9 cellular contexts compared by ENCODE assay signal in genomic region chr10:100148353-100149211, GRCh38. TPM values are rescaled to one million over a fixed set of nuclear protein-coding genes. Genes with fewer than 3 reads are reported as not detected.
DNase-seq lines count a peak whose midpoint lies in the region; ATAC-seq and TF ChIP-seq lines count a peak whose summit lies in the region.
"Had no signal": no experiment of that assay in that cellular context is flagged by ENCODE, and none has a peak within 500 bp of the region (broad histone marks: within the 10 kb centered on the region; RNA-seq: fewer than 3 reads in every experiment).

No MANE protein-coding gene starts in this region.

- H3K4me3 ChIP-seq in upper lobe of right lung (no peak overlapping the region), tibial artery (no peak overlapping the region)
- H3K4me3 ChIP-seq: skin epidermis had no signal

- H3K4me1 ChIP-seq in upper lobe of right lung (no peaks in the 10 kb centered on the region), tibial artery (no peaks in the 10 kb centered on the region)

- TF ChIP-seq CTCF in upper lobe of right lung (IDR thresholded peaks at IDR 0.05) (no peak), tibial artery (IDR thresholded peaks at IDR 0.05) (no peak)

- peak; percentile 83 for ATAC-seq in GM18868 (IDR thresholded peaks at IDR 0.05; ENCODE audit: unreplicated experiment)
- peak; percentile 44 for ATAC-seq in HG03521 (IDR thresholded peaks at IDR 0.05; ENCODE audit: unreplicated experiment)
- no peak for ATAC-seq in upper lobe of right lung
- no peak for ATAC-seq in GM21515 (IDR thresholded peaks at IDR 0.05; ENCODE audit: unreplicated experiment)

- peak; percentile 34 for DNase-seq in A172 (ENCODE audit: low spot score)
- DNase-seq in activated naive CD4-positive, alpha-beta T cell treated with anti-CD3 and anti-CD28 coated beads, Interleukin-2, amount 50 U/mL, for 16 hours = peak; percentile 71
- DNase-seq in stimulated activated CD4-positive, alpha-beta T cell treated with anti-CD3 and anti-CD28 coated beads, Interleukin-12 subunit alpha, Interleukin-12 subunit beta, amount 100 ng/mL, for 4 hours = peak; percentile 51
- DNase-seq in upper lobe of right lung = no peak
- DNase-seq in tibial artery = no peak

- H3K9me3 ChIP-seq in upper lobe of right lung (no peaks in the 10 kb centered on the region), tibial artery (no peaks in the 10 kb centered on the region)

- H3K27me3 ChIP-seq in upper lobe of right lung = no peaks in the 10 kb centered on the region
- no peaks in the 10 kb centered on the region for H3K27me3 ChIP-seq in tibial artery

- intact Hi-C loops in upper lobe of right lung (cut with DNase I) (no loop called here), tibial artery (cut with DNase I; ENCODE audit: low total_unique reads) (no loop called here)

- peaks cover 41% of the 10 kb centered on the region for H3K36me3 ChIP-seq in upper lobe of right lung
- H3K36me3 ChIP-seq in tibial artery = peaks cover 21 to 42% (median 32%) of the 10 kb centered on the region in 3 donors

- H3K27ac ChIP-seq in upper lobe of right lung (no peak overlapping the region), tibial artery (no peak overlapping the region)

RNA-seq across cellular contexts. Expression of gene ERLIN1, which starts 37.2 kb away (rescaled TPM):
- 63.0 and 72.1 TPM in 2 replicates for total RNA-seq in A172 (2014; rRNA removed; shearing (Covaris generic))
- total RNA-seq in upper lobe of right lung = 24.3 TPM

Comparison
In these comparisons a context has a peak if more than half of its experiments do, and no peak if none do; other contexts are left out.
1. DNase-seq: peak in A172 (single experiment), activated naive CD4-positive, alpha-beta T cell treated with anti-CD3 and anti-CD28 coated beads, Interleukin-2, amount 50 U/mL, for 16 hours (single experiment) and stimulated activated CD4-positive, alpha-beta T cell treated with anti-CD3 and anti-CD28 coated beads, Interleukin-12 subunit alpha, Interleukin-12 subunit beta, amount 100 ng/mL, for 4 hours (single experiment); none in upper lobe of right lung (single experiment) and tibial artery (0 of 2).
2. ATAC-seq: peak in GM18868 (single experiment) and HG03521 (single experiment); none in upper lobe of right lung (single experiment) and GM21515 (single experiment).